Comparison of ENCODE assay signal across 8 cellular contexts in genomic region chr1:227729144-227729880, GRCh38. TPM values are rescaled to one million over a fixed set of nuclear protein-coding genes. Genes with fewer than 3 reads are reported as not detected.
DNase-seq lines count a peak whose midpoint lies in the region; ATAC-seq and TF ChIP-seq lines count a peak whose summit lies in the region.

No MANE protein-coding gene starts in this region.

- H3K9me3 ChIP-seq in BLaER1 (no peaks in the 10 kb centered on the region), muscle layer of duodenum (ENCODE audit: control insufficient read depth in 1 of 2, low read length in 2 of 2) (no peaks in the 10 kb centered on the region)

- H3K36me3 ChIP-seq in BLaER1 (peaks cover 35% of the 10 kb centered on the region), muscle layer of duodenum (ENCODE audit: control insufficient read depth in 1 of 2, insufficient read depth in 2 of 2, low read length in 2 of 2) (peaks cover 0 to 28% of the 10 kb centered on the region in 2 donors)

- H3K27me3 Mint-ChIP-seq in IgD-negative memory B cell: no peaks in the 10 kb centered on the region

- peaks cover 8 to 29% (median 20%) of the 10 kb centered on the region in 3 donors for H3K4me1 Mint-ChIP-seq in IgD-negative memory B cell

- no peaks in the 10 kb centered on the region for H3K36me3 Mint-ChIP-seq in IgD-negative memory B cell

- TF ChIP-seq CTCF in omental fat pad (IDR thresholded peaks at IDR 0.05): no peak

- peak overlapping the region; percentile 77 to 95 (median 86) for H3K4me3 Mint-ChIP-seq in IgD-negative memory B cell

- peaks cover 57% of the 10 kb centered on the region for H4K20me1 ChIP-seq in BLaER1

- peaks cover 0 to under 1% (median 0%) of the 10 kb centered on the region in 3 donors for H3K9me3 Mint-ChIP-seq in IgD-negative memory B cell

- DNase-seq in cerebellar cortex (ENCODE audit: low spot score) (peak; percentile 37), NOMO-1 treated with dmso at 0.1 percent for 144 hours (lab: John Stamatoyannopoulos, UW; ENCODE audit: unreplicated experiment) (no peak), NOMO-1 treated with DMSO at 0.1 percent for 48 hours (lab: John Stamatoyannopoulos, UW; ENCODE audit: unreplicated experiment) (no peak), omental fat pad (ENCODE audit: low spot score) (no peak)

- H3K4me2 ChIP-seq in BLaER1: peak overlapping the region; percentile 97

- H3K9ac ChIP-seq in BLaER1: peak overlapping the region; percentile 78; the same call in 1 of the 2 replicates

- no peaks in the 10 kb centered on the region for H3K27me3 ChIP-seq in BLaER1
- no peaks in the 10 kb centered on the region for H3K27me3 ChIP-seq in muscle layer of duodenum (ENCODE audit: low read depth, low read length)

- H3K27ac Mint-ChIP-seq in IgD-negative memory B cell: peak overlapping the region in 2 of 3 donors; percentile 7 to 82

- H3K4me3 ChIP-seq in BLaER1: peak overlapping the region; percentile 67
- H3K4me3 ChIP-seq in muscle layer of duodenum (ENCODE audit: low read depth in 1 of 2, low read length in 2 of 2): peak overlapping the region; percentile 61 to 72

- ATAC-seq in omental fat pad (ENCODE audit: low FRiP score): no peak
- no peak for ATAC-seq in HG02610 (IDR thresholded peaks at IDR 0.05; ENCODE audit: unreplicated experiment)

- peaks cover 49% of the 10 kb centered on the region for H3K4me1 ChIP-seq in BLaER1
- H3K4me1 ChIP-seq in muscle layer of duodenum (ENCODE audit: control insufficient read depth in 1 of 2, insufficient read depth in 2 of 2, low read length in 2 of 2): peaks cover 0 to 36% of the 10 kb centered on the region in 2 donors

- peak overlapping the region; percentile 58; the same call in 1 of the 2 replicates for H3K27ac ChIP-seq in BLaER1
- no peak overlapping the region for H3K27ac ChIP-seq in muscle layer of duodenum (ENCODE audit: low read length)

RNA-seq across cellular contexts. Expression of gene JMJD4, which starts 5.8 kb away (rescaled TPM):
- polyA plus RNA-seq in IgD-negative memory B cell: 29.3 TPM
- 10 to 100 TPM; 22.7 to 33.9 (median 25.1) TPM for total RNA-seq in omental fat pad

RNA-seq across cellular contexts. Expression of gene SNAP47, which starts 5.9 kb away (rescaled TPM):
- polyA plus RNA-seq in IgD-negative memory B cell: 42.9 TPM
- 10 to 100 TPM; 23.7 to 63.2 (median 31.2) TPM for total RNA-seq in omental fat pad
